Comparison of ENCODE assay signal across 35 cellular contexts in genomic region chr2:192876698-192877097, GRCh38.
"Had no signal": no experiment of that assay in that cellular context is flagged by ENCODE, and none has a peak within 500 bp of the region (broad histone marks: within the 10 kb centered on the region; RNA-seq: fewer than 3 reads in every experiment).

No MANE protein-coding gene starts in this region.

- H3K36me3 ChIP-seq: MG63 had no signal

- H3K9me3 ChIP-seq: MG63 had no signal

- DNase-seq: Karpas-422, Kasumi-1, MG63, MM.1S, MV-4-11, NCI-H1048, NCI-H1092, NCI-H1092 treated with DMSO at 0.1 percent for 48 hours, NCI-H1105, NCI-H1105 treated with DMSO at 0.1 percent for 48 hours, NCI-H1417, NCI-H1417 treated with DMSO at 0.1 percent for 48 hours, NCI-H1436, NCI-H1436 treated with DMSO at 0.1 percent for 48 hours, NCI-H146, NCI-H1694, NCI-H1694 treated with DMSO at 0.1 percent for 48 hours, NCI-H187, NCI-H187 treated with DMSO at 0.1 percent for 48 hours, NCI-H1930, NCI-H2029, NCI-H2029 treated with DMSO at 0.1 percent for 48 hours, NCI-H2081, NCI-H2081 treated with DMSO at 0.1 percent for 48 hours, NCI-H2107, NCI-H2171, NCI-H2171 treated with DMSO at 0.1 percent for 48 hours, NCI-H2227 treated with DMSO at 0.1 percent for 48 hours, NCI-H226, NCI-H345, NCI-H446, NCI-H446 treated with DMSO at 0.1 percent for 48 hours, NCI-H510A, NCI-H510A treated with DMSO at 0.1 percent for 48 hours, NCI-H524 had no signal

- H3K4me3 ChIP-seq: MG63 had no signal

- H3K27me3 ChIP-seq: MG63 had no signal
